In the genomic region with DNA sequence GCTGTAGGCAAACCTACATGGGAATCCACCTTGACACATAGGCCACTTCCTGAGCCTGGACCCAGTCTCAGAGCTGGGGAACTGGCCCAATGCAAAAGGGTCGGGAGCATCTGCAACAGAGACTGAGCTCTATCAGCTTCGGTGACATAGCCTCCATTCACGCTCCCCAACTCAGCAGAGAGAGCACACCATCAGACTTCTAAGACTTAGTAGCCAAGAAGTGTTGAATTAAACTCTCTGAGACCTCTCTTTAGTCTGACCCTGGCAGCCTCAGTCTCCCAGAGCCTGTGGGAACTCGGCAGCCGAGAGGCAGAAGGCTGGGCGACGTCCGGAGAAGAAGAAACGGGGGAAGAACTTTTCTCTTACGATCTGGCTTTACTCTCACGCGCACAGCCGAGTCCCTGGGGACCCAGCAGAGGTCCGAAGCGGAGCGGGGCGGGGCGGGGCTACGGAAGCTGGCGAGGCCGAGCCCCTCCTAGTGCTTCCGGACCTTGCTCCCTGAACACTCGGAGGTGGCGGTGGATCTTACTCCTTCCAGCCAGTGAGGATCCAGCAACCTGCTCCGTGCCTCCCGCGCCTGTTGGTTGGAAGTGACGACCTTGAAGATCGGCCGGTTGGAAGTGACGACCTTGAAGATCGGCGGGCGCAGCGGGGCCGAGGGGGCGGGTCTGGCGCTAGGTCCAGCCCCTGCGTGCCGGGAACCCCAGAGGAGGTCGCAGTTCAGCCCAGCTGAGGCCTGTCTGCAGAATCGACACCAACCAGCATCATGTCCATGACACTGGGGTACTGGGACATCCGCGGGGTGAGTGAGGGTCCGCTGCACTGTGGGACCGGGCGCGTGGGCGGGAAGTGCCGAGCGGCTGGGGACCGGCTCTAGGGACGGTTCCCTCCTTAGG, we compare ENCODE assay signal across 2 cellular contexts.
A peak's percentile ranks its signal among the peaks of the same experiment; 100 is the strongest.
TF ChIP-seq lines count a peak whose summit lies in the region.

A gene (plus strand): TSS at position 476 of the 896 bp plus-strand sequence. CDS start 291 bp downstream, at position 767.

TF ChIP-seq in HEK293T, 16 proteins besides CTCF, POLR2A, EP300 and RAD21 (continued from another document):
- TF ChIP-seq, protein P1, sequence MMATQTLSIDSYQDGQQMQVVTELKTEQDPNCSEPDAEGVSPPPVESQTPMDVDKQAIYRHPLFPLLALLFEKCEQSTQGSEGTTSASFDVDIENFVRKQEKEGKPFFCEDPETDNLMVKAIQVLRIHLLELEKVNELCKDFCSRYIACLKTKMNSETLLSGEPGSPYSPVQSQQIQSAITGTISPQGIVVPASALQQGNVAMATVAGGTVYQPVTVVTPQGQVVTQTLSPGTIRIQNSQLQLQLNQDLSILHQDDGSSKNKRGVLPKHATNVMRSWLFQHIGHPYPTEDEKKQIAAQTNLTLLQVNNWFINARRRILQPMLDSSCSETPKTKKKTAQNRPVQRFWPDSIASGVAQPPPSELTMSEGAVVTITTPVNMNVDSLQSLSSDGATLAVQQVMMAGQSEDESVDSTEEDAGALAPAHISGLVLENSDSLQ (IDR thresholded peaks at IDR 0.05): no peak
- TF ChIP-seq SUZ12 (IDR thresholded peaks at IDR 0.05) (no peak), ZNF384 (IDR thresholded peaks at IDR 0.05) (no peak), ARNT (IDR thresholded peaks at IDR 0.05) (no peak), FOXM1 (IDR thresholded peaks at IDR 0.05; ENCODE audit: borderline replicate concordance) (no peak), CTBP1 (IDR thresholded peaks at IDR 0.05; ENCODE audit: borderline replicate concordance) (no peak), L3MBTL2 (conservative IDR thresholded peaks at IDR 0.05) (no peak; the same call in 1 of the 2 replicates), BHLHE40 (IDR thresholded peaks at IDR 0.05; ENCODE audit: borderline replicate concordance) (no peak), FOXA1 (IDR thresholded peaks at IDR 0.05) (no peak), NFRKB (IDR thresholded peaks at IDR 0.05) (no peak)

TF ChIP-seq in K562, 482 proteins besides CTCF, POLR2A, EP300 and RAD21 (continued from another document and continues in another):
- TF ChIP-seq, protein P2, sequence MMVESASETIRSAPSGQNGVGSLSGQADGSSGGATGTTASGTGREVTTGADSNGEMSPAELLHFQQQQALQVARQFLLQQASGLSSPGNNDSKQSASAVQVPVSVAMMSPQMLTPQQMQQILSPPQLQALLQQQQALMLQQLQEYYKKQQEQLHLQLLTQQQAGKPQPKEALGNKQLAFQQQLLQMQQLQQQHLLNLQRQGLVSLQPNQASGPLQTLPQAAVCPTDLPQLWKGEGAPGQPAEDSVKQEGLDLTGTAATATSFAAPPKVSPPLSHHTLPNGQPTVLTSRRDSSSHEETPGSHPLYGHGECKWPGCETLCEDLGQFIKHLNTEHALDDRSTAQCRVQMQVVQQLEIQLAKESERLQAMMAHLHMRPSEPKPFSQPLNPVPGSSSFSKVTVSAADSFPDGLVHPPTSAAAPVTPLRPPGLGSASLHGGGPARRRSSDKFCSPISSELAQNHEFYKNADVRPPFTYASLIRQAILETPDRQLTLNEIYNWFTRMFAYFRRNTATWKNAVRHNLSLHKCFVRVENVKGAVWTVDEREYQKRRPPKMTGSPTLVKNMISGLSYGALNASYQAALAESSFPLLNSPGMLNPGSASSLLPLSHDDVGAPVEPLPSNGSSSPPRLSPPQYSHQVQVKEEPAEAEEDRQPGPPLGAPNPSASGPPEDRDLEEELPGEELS (CRISPR knock-in tag; IDR thresholded peaks at IDR 0.05; ENCODE audit: borderline replicate concordance): no peak
- TF ChIP-seq ARNT (IDR thresholded peaks at IDR 0.05): no peak
- TF ChIP-seq, protein P3, sequence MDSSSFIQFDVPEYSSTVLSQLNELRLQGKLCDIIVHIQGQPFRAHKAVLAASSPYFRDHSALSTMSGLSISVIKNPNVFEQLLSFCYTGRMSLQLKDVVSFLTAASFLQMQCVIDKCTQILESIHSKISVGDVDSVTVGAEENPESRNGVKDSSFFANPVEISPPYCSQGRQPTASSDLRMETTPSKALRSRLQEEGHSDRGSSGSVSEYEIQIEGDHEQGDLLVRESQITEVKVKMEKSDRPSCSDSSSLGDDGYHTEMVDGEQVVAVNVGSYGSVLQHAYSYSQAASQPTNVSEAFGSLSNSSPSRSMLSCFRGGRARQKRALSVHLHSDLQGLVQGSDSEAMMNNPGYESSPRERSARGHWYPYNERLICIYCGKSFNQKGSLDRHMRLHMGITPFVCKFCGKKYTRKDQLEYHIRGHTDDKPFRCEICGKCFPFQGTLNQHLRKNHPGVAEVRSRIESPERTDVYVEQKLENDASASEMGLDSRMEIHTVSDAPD (CRISPR knock-in tag; IDR thresholded peaks at IDR 0.05): no peak
- TF ChIP-seq, protein P4, sequence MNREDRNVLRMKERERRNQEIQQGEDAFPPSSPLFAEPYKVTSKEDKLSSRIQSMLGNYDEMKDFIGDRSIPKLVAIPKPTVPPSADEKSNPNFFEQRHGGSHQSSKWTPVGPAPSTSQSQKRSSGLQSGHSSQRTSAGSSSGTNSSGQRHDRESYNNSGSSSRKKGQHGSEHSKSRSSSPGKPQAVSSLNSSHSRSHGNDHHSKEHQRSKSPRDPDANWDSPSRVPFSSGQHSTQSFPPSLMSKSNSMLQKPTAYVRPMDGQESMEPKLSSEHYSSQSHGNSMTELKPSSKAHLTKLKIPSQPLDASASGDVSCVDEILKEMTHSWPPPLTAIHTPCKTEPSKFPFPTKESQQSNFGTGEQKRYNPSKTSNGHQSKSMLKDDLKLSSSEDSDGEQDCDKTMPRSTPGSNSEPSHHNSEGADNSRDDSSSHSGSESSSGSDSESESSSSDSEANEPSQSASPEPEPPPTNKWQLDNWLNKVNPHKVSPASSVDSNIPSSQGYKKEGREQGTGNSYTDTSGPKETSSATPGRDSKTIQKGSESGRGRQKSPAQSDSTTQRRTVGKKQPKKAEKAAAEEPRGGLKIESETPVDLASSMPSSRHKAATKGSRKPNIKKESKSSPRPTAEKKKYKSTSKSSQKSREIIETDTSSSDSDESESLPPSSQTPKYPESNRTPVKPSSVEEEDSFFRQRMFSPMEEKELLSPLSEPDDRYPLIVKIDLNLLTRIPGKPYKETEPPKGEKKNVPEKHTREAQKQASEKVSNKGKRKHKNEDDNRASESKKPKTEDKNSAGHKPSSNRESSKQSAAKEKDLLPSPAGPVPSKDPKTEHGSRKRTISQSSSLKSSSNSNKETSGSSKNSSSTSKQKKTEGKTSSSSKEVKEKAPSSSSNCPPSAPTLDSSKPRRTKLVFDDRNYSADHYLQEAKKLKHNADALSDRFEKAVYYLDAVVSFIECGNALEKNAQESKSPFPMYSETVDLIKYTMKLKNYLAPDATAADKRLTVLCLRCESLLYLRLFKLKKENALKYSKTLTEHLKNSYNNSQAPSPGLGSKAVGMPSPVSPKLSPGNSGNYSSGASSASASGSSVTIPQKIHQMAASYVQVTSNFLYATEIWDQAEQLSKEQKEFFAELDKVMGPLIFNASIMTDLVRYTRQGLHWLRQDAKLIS (CRISPR knock-in tag; IDR thresholded peaks at IDR 0.05): no peak
- no peak for TF ChIP-seq IFI16 (CRISPR knock-in tag; IDR thresholded peaks at IDR 0.05)
- TF ChIP-seq NFATC3 (IDR thresholded peaks at IDR 0.05): no peak
- TF ChIP-seq FOS (IDR thresholded peaks at IDR 0.05; ENCODE audit: extremely low read depth, insufficient read length): no peak
- no peak for TF ChIP-seq HEY1 (CRISPR knock-in tag; IDR thresholded peaks at IDR 0.05; ENCODE audit: borderline replicate concordance)
- TF ChIP-seq ZKSCAN3 (CRISPR knock-in tag; IDR thresholded peaks at IDR 0.05): no peak
- TF ChIP-seq GTF2E2 (tag; IDR thresholded peaks at IDR 0.05): no peak
- no peak for TF ChIP-seq MAFF (IDR thresholded peaks at IDR 0.05; ENCODE audit: low read length)
- no peak for TF ChIP-seq TCF7L2 (IDR thresholded peaks at IDR 0.05; ENCODE audit: low read depth, low read length)
- TF ChIP-seq RFX1 (IDR thresholded peaks at IDR 0.05): no peak
- TF ChIP-seq ETS2 (tag; IDR thresholded peaks at IDR 0.05; ENCODE audit: borderline replicate concordance, poor library complexity, severe bottlenecking): no peak
- TF ChIP-seq, protein P5, sequence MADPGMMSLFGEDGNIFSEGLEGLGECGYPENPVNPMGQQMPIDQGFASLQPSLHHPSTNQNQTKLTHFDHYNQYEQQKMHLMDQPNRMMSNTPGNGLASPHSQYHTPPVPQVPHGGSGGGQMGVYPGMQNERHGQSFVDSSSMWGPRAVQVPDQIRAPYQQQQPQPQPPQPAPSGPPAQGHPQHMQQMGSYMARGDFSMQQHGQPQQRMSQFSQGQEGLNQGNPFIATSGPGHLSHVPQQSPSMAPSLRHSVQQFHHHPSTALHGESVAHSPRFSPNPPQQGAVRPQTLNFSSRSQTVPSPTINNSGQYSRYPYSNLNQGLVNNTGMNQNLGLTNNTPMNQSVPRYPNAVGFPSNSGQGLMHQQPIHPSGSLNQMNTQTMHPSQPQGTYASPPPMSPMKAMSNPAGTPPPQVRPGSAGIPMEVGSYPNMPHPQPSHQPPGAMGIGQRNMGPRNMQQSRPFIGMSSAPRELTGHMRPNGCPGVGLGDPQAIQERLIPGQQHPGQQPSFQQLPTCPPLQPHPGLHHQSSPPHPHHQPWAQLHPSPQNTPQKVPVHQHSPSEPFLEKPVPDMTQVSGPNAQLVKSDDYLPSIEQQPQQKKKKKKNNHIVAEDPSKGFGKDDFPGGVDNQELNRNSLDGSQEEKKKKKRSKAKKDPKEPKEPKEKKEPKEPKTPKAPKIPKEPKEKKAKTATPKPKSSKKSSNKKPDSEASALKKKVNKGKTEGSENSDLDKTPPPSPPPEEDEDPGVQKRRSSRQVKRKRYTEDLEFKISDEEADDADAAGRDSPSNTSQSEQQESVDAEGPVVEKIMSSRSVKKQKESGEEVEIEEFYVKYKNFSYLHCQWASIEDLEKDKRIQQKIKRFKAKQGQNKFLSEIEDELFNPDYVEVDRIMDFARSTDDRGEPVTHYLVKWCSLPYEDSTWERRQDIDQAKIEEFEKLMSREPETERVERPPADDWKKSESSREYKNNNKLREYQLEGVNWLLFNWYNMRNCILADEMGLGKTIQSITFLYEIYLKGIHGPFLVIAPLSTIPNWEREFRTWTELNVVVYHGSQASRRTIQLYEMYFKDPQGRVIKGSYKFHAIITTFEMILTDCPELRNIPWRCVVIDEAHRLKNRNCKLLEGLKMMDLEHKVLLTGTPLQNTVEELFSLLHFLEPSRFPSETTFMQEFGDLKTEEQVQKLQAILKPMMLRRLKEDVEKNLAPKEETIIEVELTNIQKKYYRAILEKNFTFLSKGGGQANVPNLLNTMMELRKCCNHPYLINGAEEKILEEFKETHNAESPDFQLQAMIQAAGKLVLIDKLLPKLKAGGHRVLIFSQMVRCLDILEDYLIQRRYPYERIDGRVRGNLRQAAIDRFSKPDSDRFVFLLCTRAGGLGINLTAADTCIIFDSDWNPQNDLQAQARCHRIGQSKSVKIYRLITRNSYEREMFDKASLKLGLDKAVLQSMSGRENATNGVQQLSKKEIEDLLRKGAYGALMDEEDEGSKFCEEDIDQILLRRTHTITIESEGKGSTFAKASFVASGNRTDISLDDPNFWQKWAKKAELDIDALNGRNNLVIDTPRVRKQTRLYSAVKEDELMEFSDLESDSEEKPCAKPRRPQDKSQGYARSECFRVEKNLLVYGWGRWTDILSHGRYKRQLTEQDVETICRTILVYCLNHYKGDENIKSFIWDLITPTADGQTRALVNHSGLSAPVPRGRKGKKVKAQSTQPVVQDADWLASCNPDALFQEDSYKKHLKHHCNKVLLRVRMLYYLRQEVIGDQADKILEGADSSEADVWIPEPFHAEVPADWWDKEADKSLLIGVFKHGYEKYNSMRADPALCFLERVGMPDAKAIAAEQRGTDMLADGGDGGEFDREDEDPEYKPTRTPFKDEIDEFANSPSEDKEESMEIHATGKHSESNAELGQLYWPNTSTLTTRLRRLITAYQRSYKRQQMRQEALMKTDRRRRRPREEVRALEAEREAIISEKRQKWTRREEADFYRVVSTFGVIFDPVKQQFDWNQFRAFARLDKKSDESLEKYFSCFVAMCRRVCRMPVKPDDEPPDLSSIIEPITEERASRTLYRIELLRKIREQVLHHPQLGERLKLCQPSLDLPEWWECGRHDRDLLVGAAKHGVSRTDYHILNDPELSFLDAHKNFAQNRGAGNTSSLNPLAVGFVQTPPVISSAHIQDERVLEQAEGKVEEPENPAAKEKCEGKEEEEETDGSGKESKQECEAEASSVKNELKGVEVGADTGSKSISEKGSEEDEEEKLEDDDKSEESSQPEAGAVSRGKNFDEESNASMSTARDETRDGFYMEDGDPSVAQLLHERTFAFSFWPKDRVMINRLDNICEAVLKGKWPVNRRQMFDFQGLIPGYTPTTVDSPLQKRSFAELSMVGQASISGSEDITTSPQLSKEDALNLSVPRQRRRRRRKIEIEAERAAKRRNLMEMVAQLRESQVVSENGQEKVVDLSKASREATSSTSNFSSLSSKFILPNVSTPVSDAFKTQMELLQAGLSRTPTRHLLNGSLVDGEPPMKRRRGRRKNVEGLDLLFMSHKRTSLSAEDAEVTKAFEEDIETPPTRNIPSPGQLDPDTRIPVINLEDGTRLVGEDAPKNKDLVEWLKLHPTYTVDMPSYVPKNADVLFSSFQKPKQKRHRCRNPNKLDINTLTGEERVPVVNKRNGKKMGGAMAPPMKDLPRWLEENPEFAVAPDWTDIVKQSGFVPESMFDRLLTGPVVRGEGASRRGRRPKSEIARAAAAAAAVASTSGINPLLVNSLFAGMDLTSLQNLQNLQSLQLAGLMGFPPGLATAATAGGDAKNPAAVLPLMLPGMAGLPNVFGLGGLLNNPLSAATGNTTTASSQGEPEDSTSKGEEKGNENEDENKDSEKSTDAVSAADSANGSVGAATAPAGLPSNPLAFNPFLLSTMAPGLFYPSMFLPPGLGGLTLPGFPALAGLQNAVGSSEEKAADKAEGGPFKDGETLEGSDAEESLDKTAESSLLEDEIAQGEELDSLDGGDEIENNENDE (IDR thresholded peaks at IDR 0.05; ENCODE audit: low read depth, low read length): no peak
- TF ChIP-seq MECOM (CRISPR knock-in tag; IDR thresholded peaks at IDR 0.05): no peak
- TF ChIP-seq SREBF1 (IDR thresholded peaks at IDR 0.05; ENCODE audit: borderline replicate concordance, low read depth, low read length): no peak
- TF ChIP-seq ZNF766 (CRISPR knock-in tag; conservative IDR thresholded peaks at IDR 0.05): no peak; the same call in 1 of the 2 replicates
- TF ChIP-seq SMAD4 (CRISPR knock-in tag; conservative IDR thresholded peaks at IDR 0.05): peak; percentile 54
- no peak for TF ChIP-seq ZFPM2 (CRISPR knock-in tag; IDR thresholded peaks at IDR 0.05)
- TF ChIP-seq PHF20 (IDR thresholded peaks at IDR 0.05; ENCODE audit: partially characterized antibody): peak; percentile 79
- TF ChIP-seq MYBL2 (IDR thresholded peaks at IDR 0.05; ENCODE audit: low read depth): no peak
- no peak for TF ChIP-seq MYBL2 (CRISPR knock-in tag; IDR thresholded peaks at IDR 0.05; ENCODE audit: borderline replicate concordance)
- TF ChIP-seq ZNF354B (CRISPR knock-in tag; IDR thresholded peaks at IDR 0.05): no peak
- no peak for TF ChIP-seq ZNF274 (IDR thresholded peaks at IDR 0.05; ENCODE audit: borderline replicate concordance, low read depth, low read length)
- TF ChIP-seq TRIM24 (IDR thresholded peaks at IDR 0.05): no peak
- TF ChIP-seq, protein P6, sequence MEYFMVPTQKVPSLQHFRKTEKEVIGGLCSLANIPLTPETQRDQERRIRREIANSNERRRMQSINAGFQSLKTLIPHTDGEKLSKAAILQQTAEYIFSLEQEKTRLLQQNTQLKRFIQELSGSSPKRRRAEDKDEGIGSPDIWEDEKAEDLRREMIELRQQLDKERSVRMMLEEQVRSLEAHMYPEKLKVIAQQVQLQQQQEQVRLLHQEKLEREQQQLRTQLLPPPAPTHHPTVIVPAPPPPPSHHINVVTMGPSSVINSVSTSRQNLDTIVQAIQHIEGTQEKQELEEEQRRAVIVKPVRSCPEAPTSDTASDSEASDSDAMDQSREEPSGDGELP (CRISPR knock-in tag; IDR thresholded peaks at IDR 0.05; ENCODE audit: borderline replicate concordance): peak; percentile 90
- TF ChIP-seq POLR2AphosphoS5 (IDR thresholded peaks at IDR 0.05; ENCODE audit: control insufficient read depth, insufficient read depth, low read depth, low read length): peak; percentile 58
